Comparison of ENCODE assay signal across 2 cellular contexts in genomic region chr17:8266648-8267479, GRCh38.
A peak's percentile ranks its signal among the peaks of the same experiment; 100 is the strongest.
TF ChIP-seq lines count a peak whose summit lies in the region.

No MANE protein-coding gene starts in this region.

TF ChIP-seq in HEK293, 187 proteins besides CTCF, POLR2A, EP300 and RAD21:
- no peak for TF ChIP-seq OSR2 (tag by site-specific recombination; IDR thresholded peaks at IDR 0.05)
- 0 out of 2 replicates have a peak, but pooled peaks have one; percentile 8 for TF ChIP-seq HOXD13 (CRISPR knock-in tag; IDR thresholded peaks at IDR 0.05; ENCODE audit: borderline replicate concordance)
TF ChIP-seq in HEK293: peak in this region for 1.

TF ChIP-seq in IMR-90, 13 proteins besides CTCF, POLR2A, EP300 and RAD21:
- TF ChIP-seq MAFK (IDR thresholded peaks at IDR 0.05; ENCODE audit: low read depth, low read length): no peak
- TF ChIP-seq RCOR1 (IDR thresholded peaks at IDR 0.05; ENCODE audit: insufficient replicate concordance, low read length): no peak
- no peak for TF ChIP-seq MAZ (IDR thresholded peaks at IDR 0.05; ENCODE audit: borderline replicate concordance, low read depth, low read length)
- no peak for TF ChIP-seq RFX5 (IDR thresholded peaks at IDR 0.05; ENCODE audit: low read depth, low read length)
- TF ChIP-seq NFE2L2 (IDR thresholded peaks at IDR 0.05; ENCODE audit: low read depth, low read length): no peak
- no peak for TF ChIP-seq USF2 (IDR thresholded peaks at IDR 0.05; ENCODE audit: low read depth, low read length)
- no peak for TF ChIP-seq MXI1 (IDR thresholded peaks at IDR 0.05; ENCODE audit: borderline replicate concordance, low read depth, low read length)
- no peak for TF ChIP-seq BHLHE40 (IDR thresholded peaks at IDR 0.05; ENCODE audit: low read depth, low read length)
- TF ChIP-seq SMC3 (IDR thresholded peaks at IDR 0.05; ENCODE audit: low read depth, low read length): no peak
- no peak for TF ChIP-seq CEBPB (IDR thresholded peaks at IDR 0.05; ENCODE audit: low read depth, low read length)
